Comparison of ENCODE assay signal across 1 cellular context in the genomic region with DNA sequence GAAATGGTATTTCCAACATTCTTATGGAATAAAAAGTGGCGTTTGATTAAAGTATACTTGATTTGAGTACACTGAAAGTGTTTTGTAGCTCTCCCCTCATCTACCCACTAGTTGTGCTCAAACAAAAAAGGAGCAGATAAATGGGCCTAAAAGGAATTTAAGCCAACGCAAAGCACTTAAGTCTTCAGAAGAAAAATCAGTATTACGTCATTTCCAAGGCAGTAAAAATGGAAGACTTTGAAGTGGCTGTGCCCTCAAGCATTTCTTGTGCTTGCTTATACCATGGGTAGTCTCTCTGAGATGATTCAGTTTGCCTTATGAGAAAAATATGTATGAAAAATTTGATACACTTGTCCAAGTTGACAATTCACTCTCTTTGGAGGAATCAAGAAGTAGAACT.
A peak's percentile ranks its signal among the peaks of the same experiment; 100 is the strongest.
TF ChIP-seq lines count a peak whose summit lies in the region.

No MANE protein-coding gene starts in this region.

TF ChIP-seq in HepG2, 621 proteins besides CTCF, POLR2A, EP300 and RAD21 (continued from another document):
- TF ChIP-seq, protein P1, sequence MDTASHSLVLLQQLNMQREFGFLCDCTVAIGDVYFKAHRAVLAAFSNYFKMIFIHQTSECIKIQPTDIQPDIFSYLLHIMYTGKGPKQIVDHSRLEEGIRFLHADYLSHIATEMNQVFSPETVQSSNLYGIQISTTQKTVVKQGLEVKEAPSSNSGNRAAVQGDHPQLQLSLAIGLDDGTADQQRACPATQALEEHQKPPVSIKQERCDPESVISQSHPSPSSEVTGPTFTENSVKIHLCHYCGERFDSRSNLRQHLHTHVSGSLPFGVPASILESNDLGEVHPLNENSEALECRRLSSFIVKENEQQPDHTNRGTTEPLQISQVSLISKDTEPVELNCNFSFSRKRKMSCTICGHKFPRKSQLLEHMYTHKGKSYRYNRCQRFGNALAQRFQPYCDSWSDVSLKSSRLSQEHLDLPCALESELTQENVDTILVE (CRISPR knock-in tag; IDR thresholded peaks at IDR 0.05): no peak
- TF ChIP-seq SNRNP70 (IDR thresholded peaks at IDR 0.05; ENCODE audit: low read depth, low read length) (no peak), ATF7 (IDR thresholded peaks at IDR 0.05) (peak; percentile 70), ATF7 (CRISPR knock-in tag; IDR thresholded peaks at IDR 0.05) (no peak), TCF12 (IDR thresholded peaks at IDR 0.05) (no peak), TCF12 (CRISPR knock-in tag; IDR thresholded peaks at IDR 0.05) (no peak), KDM6A (CRISPR knock-in tag; IDR thresholded peaks at IDR 0.05; ENCODE audit: low read depth) (no peak), FOXM1 (CRISPR knock-in tag; IDR thresholded peaks at IDR 0.05) (no peak), TCF7 (IDR thresholded peaks at IDR 0.05; ENCODE audit: low read depth) (no peak), ZNF562 (CRISPR knock-in tag; IDR thresholded peaks at IDR 0.05; ENCODE audit: borderline replicate concordance) (no peak), FOXP1 (IDR thresholded peaks at IDR 0.05) (no peak), FOXP1 (CRISPR knock-in tag; IDR thresholded peaks at IDR 0.05) (no peak), ZNF563 (CRISPR knock-in tag; IDR thresholded peaks at IDR 0.05) (no peak), KDM1A (CRISPR knock-in tag; IDR thresholded peaks at IDR 0.05) (no peak), TBX2 (CRISPR knock-in tag; IDR thresholded peaks at IDR 0.05; ENCODE audit: borderline replicate concordance) (no peak)
- TF ChIP-seq, protein P2, sequence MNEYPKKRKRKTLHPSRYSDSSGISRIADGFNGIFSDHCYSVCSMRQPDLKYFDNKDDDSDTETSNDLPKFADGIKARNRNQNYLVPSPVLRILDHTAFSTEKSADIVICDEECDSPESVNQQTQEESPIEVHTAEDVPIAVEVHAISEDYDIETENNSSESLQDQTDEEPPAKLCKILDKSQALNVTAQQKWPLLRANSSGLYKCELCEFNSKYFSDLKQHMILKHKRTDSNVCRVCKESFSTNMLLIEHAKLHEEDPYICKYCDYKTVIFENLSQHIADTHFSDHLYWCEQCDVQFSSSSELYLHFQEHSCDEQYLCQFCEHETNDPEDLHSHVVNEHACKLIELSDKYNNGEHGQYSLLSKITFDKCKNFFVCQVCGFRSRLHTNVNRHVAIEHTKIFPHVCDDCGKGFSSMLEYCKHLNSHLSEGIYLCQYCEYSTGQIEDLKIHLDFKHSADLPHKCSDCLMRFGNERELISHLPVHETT (CRISPR knock-in tag; conservative IDR thresholded peaks at IDR 0.05): no peak
- TF ChIP-seq, protein P3, sequence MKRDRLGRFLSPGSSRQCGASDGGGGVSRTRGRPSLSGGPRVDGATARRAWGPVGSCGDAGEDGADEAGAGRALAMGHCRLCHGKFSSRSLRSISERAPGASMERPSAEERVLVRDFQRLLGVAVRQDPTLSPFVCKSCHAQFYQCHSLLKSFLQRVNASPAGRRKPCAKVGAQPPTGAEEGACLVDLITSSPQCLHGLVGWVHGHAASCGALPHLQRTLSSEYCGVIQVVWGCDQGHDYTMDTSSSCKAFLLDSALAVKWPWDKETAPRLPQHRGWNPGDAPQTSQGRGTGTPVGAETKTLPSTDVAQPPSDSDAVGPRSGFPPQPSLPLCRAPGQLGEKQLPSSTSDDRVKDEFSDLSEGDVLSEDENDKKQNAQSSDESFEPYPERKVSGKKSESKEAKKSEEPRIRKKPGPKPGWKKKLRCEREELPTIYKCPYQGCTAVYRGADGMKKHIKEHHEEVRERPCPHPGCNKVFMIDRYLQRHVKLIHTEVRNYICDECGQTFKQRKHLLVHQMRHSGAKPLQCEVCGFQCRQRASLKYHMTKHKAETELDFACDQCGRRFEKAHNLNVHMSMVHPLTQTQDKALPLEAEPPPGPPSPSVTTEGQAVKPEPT (CRISPR knock-in tag; IDR thresholded peaks at IDR 0.05; ENCODE audit: low read depth): no peak
- TF ChIP-seq, protein P4, sequence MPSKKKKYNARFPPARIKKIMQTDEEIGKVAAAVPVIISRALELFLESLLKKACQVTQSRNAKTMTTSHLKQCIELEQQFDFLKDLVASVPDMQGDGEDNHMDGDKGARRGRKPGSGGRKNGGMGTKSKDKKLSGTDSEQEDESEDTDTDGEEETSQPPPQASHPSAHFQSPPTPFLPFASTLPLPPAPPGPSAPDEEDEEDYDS (CRISPR knock-in tag; IDR thresholded peaks at IDR 0.05): no peak
TF ChIP-seq in HepG2: peak in this region for 2.
